Comparison of ENCODE assay signal across 13 cellular contexts in genomic region chr1:54272772-54273091, GRCh38.
DNase-seq lines count a peak whose midpoint lies in the region; ATAC-seq and TF ChIP-seq lines count a peak whose summit lies in the region.
"Had no signal": no experiment of that assay in that cellular context is flagged by ENCODE, and none has a peak within 500 bp of the region (broad histone marks: within the 10 kb centered on the region; RNA-seq: fewer than 3 reads in every experiment).

No MANE protein-coding gene starts in this region.

- H3K4me2 ChIP-seq in BLaER1 treated with 17β-estradiol and CSF1 and Interleukin-3, amounts not matched to agents 10 nM and 100 nM, result peak overlapping the region in 6 of 11 experiments; percentile 63 to 79 (median 70); a peak in 9 of 22 replicates
- H3K4me2 ChIP-seq in fibroblast of lung (ENCODE audit: extremely low read depth, insufficient read depth, low read length), result peak overlapping the region; percentile 5

- no peak overlapping the region for H2AFZ ChIP-seq in fibroblast of lung (ENCODE audit: low read length)

- H3K79me2 ChIP-seq in fibroblast of lung (ENCODE audit: control insufficient read depth, insufficient read depth, low read length), result no peaks in the 10 kb centered on the region

- H3K4me3 ChIP-seq in BLaER1 treated with 17β-estradiol and CSF1 and Interleukin-3, amounts not matched to agents 10 nM and 100 nM, result no peak overlapping the region
- no peak overlapping the region for H3K4me3 ChIP-seq in fibroblast of lung (replicated peaks in 1 of 4; ENCODE audit: control extremely low read depth in 1 of 4, insufficient read depth in 1 of 4, low read depth in 3 of 4, low read length in 4 of 4)
- H3K4me3 ChIP-seq: MG63 had no signal

- H3K27ac ChIP-seq in BLaER1 treated with 17β-estradiol and CSF1 and Interleukin-3, amounts not matched to agents 10 nM and 100 nM, result peak overlapping the region in 3 of 11 experiments; percentile 28 to 52 (median 36); a peak in 5 of 22 replicates
- H3K27ac ChIP-seq in fibroblast of lung (ENCODE audit: insufficient read depth, low read length), result peak overlapping the region; percentile 97

- H4K20me1 ChIP-seq in BLaER1 treated with 17β-estradiol and CSF1 and Interleukin-3, amounts not matched to agents 10 nM and 100 nM, result peaks cover 10 to 94% (median 42%) of the 10 kb centered on the region in 11 experiments; a peak in 17 of 22 replicates
- H4K20me1 ChIP-seq in fibroblast of lung (ENCODE audit: control insufficient read depth, extremely low read depth, insufficient read depth, low read length), result no peaks in the 10 kb centered on the region

- no peaks in the 10 kb centered on the region for H3K27me3 ChIP-seq in BLaER1 treated with 17β-estradiol and CSF1 and Interleukin-3, amounts not matched to agents 10 nM and 100 nM
- H3K27me3 ChIP-seq in fibroblast of lung (ENCODE audit: control insufficient read depth, insufficient read depth, low read length), result no peaks in the 10 kb centered on the region
- H3K27me3 ChIP-seq: MG63 had no signal

- peaks cover 49% of the 10 kb centered on the region for H3K4me1 Mint-ChIP-seq in WTC11
- H3K4me1 Mint-ChIP-seq in progenitor cell of endocrine pancreas (ENCODE audit: low read depth), result peaks cover 27% of the 10 kb centered on the region
- H3K4me1 Mint-ChIP-seq: CD14-positive monocyte had no signal

- no peaks in the 10 kb centered on the region for H3K9me3 ChIP-seq in BLaER1 treated with 17β-estradiol and CSF1 and Interleukin-3, amounts not matched to agents 10 nM and 100 nM (replicated peaks in 1 of 11)
- H3K9me3 ChIP-seq in fibroblast of lung (ENCODE audit: control insufficient read depth, insufficient read depth, low read depth, low read length), result no peaks in the 10 kb centered on the region
- H3K9me3 ChIP-seq: MG63 had no signal

- H3K9me3 Mint-ChIP-seq in WTC11 (no peaks in the 10 kb centered on the region), progenitor cell of endocrine pancreas (ENCODE audit: low read depth) (no peaks in the 10 kb centered on the region)
- H3K9me3 Mint-ChIP-seq: CD14-positive monocyte had no signal

- H3K4me1 ChIP-seq in BLaER1 treated with 17β-estradiol and CSF1 and Interleukin-3, amounts not matched to agents 10 nM and 100 nM, result peaks cover 11 to 43% (median 27%) of the 10 kb centered on the region in 10 experiments; a peak in 19 of 20 replicates
- peaks cover 45% of the 10 kb centered on the region for H3K4me1 ChIP-seq in fibroblast of lung (ENCODE audit: control insufficient read depth, extremely low read depth, insufficient read depth, low read length)

- peak overlapping the region in 6 of 11 experiments; percentile 2 to 63 (median 40); a peak in 6 of 22 replicates for H3K9ac ChIP-seq in BLaER1 treated with 17β-estradiol and CSF1 and Interleukin-3, amounts not matched to agents 10 nM and 100 nM
- no peak overlapping the region for H3K9ac ChIP-seq in fibroblast of lung (ENCODE audit: insufficient read depth, low read length)

- DNase-seq in WTC11 (ENCODE audit: low spot score), result no peak
- DNase-seq in fibroblast of lung (ENCODE audit: low read depth in 2 of 2), result peak in 1 of 2 donors; percentile 17
- DNase-seq in progenitor cell of endocrine pancreas (ENCODE audit: low spot score, unreplicated experiment), result no peak
- DNase-seq in GM19238 (ENCODE audit: insufficient read length, low spot score), result no peak
- no peak for DNase-seq in NCI-H345 treated with DMSO at 0.1 percent for 48 hours (lab: John Stamatoyannopoulos, UW; ENCODE audit: unreplicated experiment)
- DNase-seq in medulla oblongata (ENCODE audit: extremely low spot score), result no peak
- DNase-seq in activated T-cell treated with anti-CD3 and anti-CD28 coated beads for 4 hours, result no peak
- DNase-seq: activated effector memory CD4-positive, alpha-beta T cell treated with anti-CD3 and anti-CD28 coated beads, Interleukin-2, amount 50 U/mL, for 16 hours; NCI-H748 treated with DMSO at 0.1 percent for 48 hours; stimulated activated CD4-positive, alpha-beta T cell treated with anti-CD3 and anti-CD28 coated beads, Interleukin-4, amount 100 ng/mL, for 4 hours had no signal

- peaks cover 0 to 41% (median 24%) of the 10 kb centered on the region in 11 experiments; a peak in 18 of 22 replicates for H3K36me3 ChIP-seq in BLaER1 treated with 17β-estradiol and CSF1 and Interleukin-3, amounts not matched to agents 10 nM and 100 nM
- H3K36me3 ChIP-seq in fibroblast of lung (ENCODE audit: control insufficient read depth, insufficient read depth, low read length), result no peaks in the 10 kb centered on the region
- H3K36me3 ChIP-seq: MG63 had no signal

- no peak for TF ChIP-seq CTCF in WTC11 (IDR thresholded peaks at IDR 0.05)
- TF ChIP-seq CTCF in fibroblast of lung (conservative IDR thresholded peaks at IDR 0.05 in 1 of 2, IDR thresholded peaks at IDR 0.05 in 1 of 2; ENCODE audit: low read depth in 1 of 2, low read length in 2 of 2), result peak in 1 of 2 donors; percentile 80
- no peak for TF ChIP-seq CTCF in progenitor cell of endocrine pancreas (IDR thresholded peaks at IDR 0.05; ENCODE audit: unreplicated experiment)

- CTCF ChIA-PET in WTC11 (lab: Charles Lee), result interaction anchor here (0.8 to 7.4 kb wide), 23 partner anchors 12 to 227 kb away, joined by 3 to 59 read pairs (median 4); partner anchors contain the start of gene SSBP3

- no peak overlapping the region for H3K4me3 Mint-ChIP-seq in WTC11
- no peak overlapping the region for H3K4me3 Mint-ChIP-seq in progenitor cell of endocrine pancreas (ENCODE audit: low read depth)
- H3K4me3 Mint-ChIP-seq: CD14-positive monocyte had no signal

- H3K27ac Mint-ChIP-seq in WTC11 (peak overlapping the region; percentile 75), progenitor cell of endocrine pancreas (peak overlapping the region; percentile 93)

- POLR2A ChIA-PET in WTC11 (lab: Charles Lee), result no interaction called here

- no peak for ATAC-seq in WTC11

- H3K36me3 Mint-ChIP-seq in WTC11 (peaks cover 6% of the 10 kb centered on the region), progenitor cell of endocrine pancreas (ENCODE audit: insufficient read depth) (peaks cover 8% of the 10 kb centered on the region)

- H3K27me3 Mint-ChIP-seq in WTC11 (ENCODE audit: low read depth) (no peaks in the 10 kb centered on the region), progenitor cell of endocrine pancreas (no peaks in the 10 kb centered on the region)

TF ChIP-seq in WTC11, 78 proteins besides CTCF, POLR2A, EP300 and RAD21 (continues in another document):
- no peak for TF ChIP-seq ZSCAN18 (CRISPR knock-in tag; IDR thresholded peaks at IDR 0.05)
- no peak for TF ChIP-seq RELA (CRISPR knock-in tag; IDR thresholded peaks at IDR 0.05; ENCODE audit: borderline replicate concordance)
- no peak for TF ChIP-seq ETV6 (CRISPR knock-in tag; IDR thresholded peaks at IDR 0.05)
- TF ChIP-seq FOXJ3 (CRISPR knock-in tag; IDR thresholded peaks at IDR 0.05; ENCODE audit: borderline replicate concordance), result no peak
- TF ChIP-seq CREB1 (CRISPR knock-in tag; IDR thresholded peaks at IDR 0.05), result no peak
- no peak for TF ChIP-seq MYBL2 (CRISPR knock-in tag; IDR thresholded peaks at IDR 0.05)
- no peak for TF ChIP-seq FOXK1 (CRISPR knock-in tag; IDR thresholded peaks at IDR 0.05)
- no peak for TF ChIP-seq GTF2I (CRISPR knock-in tag; conservative IDR thresholded peaks at IDR 0.05)
- no peak for TF ChIP-seq HMGXB4 (CRISPR knock-in tag; IDR thresholded peaks at IDR 0.05)
- no peak for TF ChIP-seq NFE2L1 (CRISPR knock-in tag; IDR thresholded peaks at IDR 0.05)
- TF ChIP-seq ATF3 (CRISPR knock-in tag; conservative IDR thresholded peaks at IDR 0.05), result no peak
- TF ChIP-seq E2F5 (CRISPR knock-in tag; IDR thresholded peaks at IDR 0.05), result no peak
- no peak for TF ChIP-seq IRF2 (CRISPR knock-in tag; IDR thresholded peaks at IDR 0.05; ENCODE audit: borderline replicate concordance, low read depth)
- TF ChIP-seq SOX15 (CRISPR knock-in tag; IDR thresholded peaks at IDR 0.05), result no peak
- TF ChIP-seq ZNF423 (CRISPR knock-in tag; IDR thresholded peaks at IDR 0.05), result no peak
- TF ChIP-seq ZBTB21 (CRISPR knock-in tag; IDR thresholded peaks at IDR 0.05; ENCODE audit: borderline replicate concordance), result no peak
